In genomic region chr14:51441001-51441400, GRCh38 we compare ENCODE assay signal across 1 cellular context.
TF ChIP-seq lines count a peak whose summit lies in the region.

No MANE protein-coding gene starts in this region.

TF ChIP-seq in SK-N-SH treated with all-trans-retinoic acid at 6 μM for 48 hours, 23 proteins besides CTCF, POLR2A, EP300 and RAD21 (continued from another document):
- no peak for TF ChIP-seq PATZ1 (CRISPR knock-in tag; IDR thresholded peaks at IDR 0.05; ENCODE audit: borderline replicate concordance)
- no peak for TF ChIP-seq GLIS3 (CRISPR knock-in tag; IDR thresholded peaks at IDR 0.05)
- TF ChIP-seq ZFP30 (CRISPR knock-in tag; IDR thresholded peaks at IDR 0.05), result no peak
